In the genomic region with DNA sequence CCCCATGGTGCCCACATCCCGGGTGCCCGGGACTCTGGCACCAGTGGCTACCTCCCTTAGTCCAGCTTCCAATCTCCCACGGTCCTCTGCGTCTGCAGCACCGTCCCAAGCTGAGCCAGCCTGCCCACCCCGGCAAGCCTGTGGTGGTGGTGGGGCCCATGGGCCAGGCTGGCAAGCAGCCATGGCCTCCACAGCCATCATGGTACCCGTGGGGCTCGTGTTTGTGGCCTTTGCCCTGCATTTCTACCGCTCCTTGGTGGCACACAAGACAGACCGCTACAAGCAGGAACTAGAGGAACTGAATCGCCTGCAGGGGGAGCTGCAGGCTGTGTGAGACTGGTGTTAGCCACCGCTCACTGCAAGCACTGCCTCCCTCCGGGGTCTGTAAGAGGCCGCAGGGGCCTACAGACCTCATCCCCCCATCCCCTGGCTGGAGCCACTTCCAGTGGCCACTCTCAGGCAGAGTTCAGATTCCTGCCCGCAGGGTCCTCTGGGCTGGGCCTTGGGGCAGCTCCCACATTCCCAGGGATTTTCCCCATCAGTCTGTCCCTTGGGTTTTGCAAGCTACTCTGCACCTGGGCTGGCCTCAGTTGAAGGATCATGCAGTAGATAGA, we compare ENCODE assay signal across 8 cellular contexts. TPM values are rescaled to one million over a fixed set of nuclear protein-coding genes. Genes with fewer than 3 reads are reported as not detected.
DNase-seq lines count a peak whose midpoint lies in the region; ATAC-seq and TF ChIP-seq lines count a peak whose summit lies in the region.

No MANE protein-coding gene starts in this region.

- H3K9me3 ChIP-seq in HEK293 (ENCODE audit: control insufficient read depth, insufficient read depth, low read depth, low read length) = no peaks in the 10 kb centered on the region
- H3K9me3 ChIP-seq in effector memory CD4-positive, alpha-beta T cell (ENCODE audit: control insufficient read depth, low read length) = no peaks in the 10 kb centered on the region

- H3K4me3 Mint-ChIP-seq in activated CD4-positive, alpha-beta memory T cell treated with anti-CD3 and anti-CD28 coated beads, Interleukin-2, amount 10 ng/mL, durations not matched to agents 7 days and 5 days = no peak overlapping the region
- peak overlapping the region in 2 of 8 donors; percentile 41 to 67 for H3K4me3 Mint-ChIP-seq in naive B cell

- H3K27me3 Mint-ChIP-seq in activated CD4-positive, alpha-beta memory T cell treated with anti-CD3 and anti-CD28 coated beads, Interleukin-2, amount 10 ng/mL, durations not matched to agents 7 days and 5 days = no peaks in the 10 kb centered on the region
- no peaks in the 10 kb centered on the region for H3K27me3 Mint-ChIP-seq in naive B cell

- H3K4me1 Mint-ChIP-seq in activated CD4-positive, alpha-beta memory T cell treated with anti-CD3 and anti-CD28 coated beads, Interleukin-2, amount 10 ng/mL, durations not matched to agents 7 days and 5 days = peaks cover 48% of the 10 kb centered on the region
- H3K4me1 Mint-ChIP-seq in naive B cell = peaks cover 22 to 42% (median 28%) of the 10 kb centered on the region in 3 donors

- POLR2A ChIA-PET in HEK293 (lab: Yijun Ruan, JAX) = interaction anchor here (0.6 to 1.5 kb wide), 15 partner anchors 11 to 1105 kb away, joined by 3 to 7 read pairs (median 3); a partner anchor contains a TSS
- POLR2A ChIA-PET in activated CD4-positive, alpha-beta memory T cell treated with anti-CD3 and anti-CD28 coated beads, Interleukin-2, amount 10 ng/mL, durations not matched to agents 7 days and 5 days (lab: Charles Lee) = interaction anchor here (1.0 to 2.7 kb wide), 4 partner anchors 120 to 226 kb away, joined by 3 to 11 read pairs (median 6); a partner anchor contains a TSS

- CTCF ChIA-PET in HEK293 (lab: Yijun Ruan, JAX) = interaction anchor here (0.5 to 5.3 kb wide), 46 partner anchors 9 to 1312 kb away, joined by 3 to 74 read pairs (median 4); a partner anchor contains a TSS
- CTCF ChIA-PET in activated CD4-positive, alpha-beta memory T cell treated with anti-CD3 and anti-CD28 coated beads, Interleukin-2, amount 10 ng/mL, durations not matched to agents 7 days and 5 days (lab: Charles Lee) = interaction anchor here (0.8 to 4.3 kb wide), 17 partner anchors 8 to 916 kb away, joined by 3 to 40 read pairs (median 4); a partner anchor contains a TSS

- H3K27ac ChIP-seq in HEK293 (ENCODE audit: extremely low read depth, low read depth, low read length) = no peak overlapping the region
- H3K27ac ChIP-seq in effector memory CD4-positive, alpha-beta T cell (ENCODE audit: insufficient read depth, low read length, poor library complexity, severe bottlenecking) = no peak overlapping the region
- peak overlapping the region; percentile 0 for H3K27ac ChIP-seq in substantia nigra (ENCODE audit: low read depth, low read length, poor library complexity, severe bottlenecking)

- TF ChIP-seq CTCF in HEK293 (tag by site-specific recombination; IDR thresholded peaks at IDR 0.05) = peak; percentile 97

- peaks cover 0 to 2% of the 10 kb centered on the region in 2 experiments; a peak in 1 of 3 replicates for H3K36me3 ChIP-seq in HEK293 (ENCODE audit: control insufficient read depth in 2 of 2, insufficient read depth in 1 of 2, low read length in 2 of 2)
- H3K36me3 ChIP-seq in effector memory CD4-positive, alpha-beta T cell (ENCODE audit: control insufficient read depth, insufficient read depth, low read length) = no peaks in the 10 kb centered on the region

- H3K27ac Mint-ChIP-seq in activated CD4-positive, alpha-beta memory T cell treated with anti-CD3 and anti-CD28 coated beads, Interleukin-2, amount 10 ng/mL, durations not matched to agents 7 days and 5 days = no peak overlapping the region
- H3K27ac Mint-ChIP-seq in naive B cell = peak overlapping the region in 2 of 6 donors; percentile 57 to 90

- DNase-seq in C1 segment of cervical spinal cord (lab: John Stamatoyannopoulos, UW) (peak in 12 of 14 donors; percentile 7 to 63 (median 29)), NCI-H774 (lab: John Stamatoyannopoulos, UW) (peak; percentile 48), naive B cell (peak; percentile 35), substantia nigra (lab: John Stamatoyannopoulos, UW) (peak in 42 of 49 donors; percentile 12 to 79 (median 46))
- peak; percentile 75 for DNase-seq in activated CD4-positive, alpha-beta memory T cell treated with anti-CD3 and anti-CD28 coated beads, Interleukin-2, amount 10 ng/mL, durations not matched to agents 7 days and 5 days
- peak in 2 of 3 donors; percentile 33 to 41 for DNase-seq in effector memory CD4-positive, alpha-beta T cell

- peaks cover 15% of the 10 kb centered on the region for H3K36me3 Mint-ChIP-seq in activated CD4-positive, alpha-beta memory T cell treated with anti-CD3 and anti-CD28 coated beads, Interleukin-2, amount 10 ng/mL, durations not matched to agents 7 days and 5 days (ENCODE audit: low read depth)
- no peaks in the 10 kb centered on the region for H3K36me3 Mint-ChIP-seq in naive B cell

- H3K4me1 ChIP-seq in HEK293 (ENCODE audit: control insufficient read depth, insufficient read depth, low read length) = peaks cover 2% of the 10 kb centered on the region; the same call in 1 of the 2 replicates
- peaks cover 35% of the 10 kb centered on the region for H3K4me1 ChIP-seq in effector memory CD4-positive, alpha-beta T cell (ENCODE audit: control insufficient read depth, insufficient read depth, low read length, poor library complexity, severe bottlenecking)

- H3K4me3 ChIP-seq in HEK293 (ENCODE audit: low read depth, low read length) = no peak overlapping the region
- no peak overlapping the region for H3K4me3 ChIP-seq in effector memory CD4-positive, alpha-beta T cell (ENCODE audit: insufficient read depth, low read depth, low read length, poor library complexity, severe bottlenecking)

- no peaks in the 10 kb centered on the region for H3K27me3 ChIP-seq in effector memory CD4-positive, alpha-beta T cell (replicated peaks; ENCODE audit: control insufficient read depth, insufficient read depth, low read length, poor library complexity, severe bottlenecking)

- ATAC-seq in naive B cell (ENCODE audit: low read depth in 2 of 2) (no peak), HG02840 (IDR thresholded peaks at IDR 0.05; ENCODE audit: low FRiP score, unreplicated experiment) (no peak)

- H3K9me3 Mint-ChIP-seq in activated CD4-positive, alpha-beta memory T cell treated with anti-CD3 and anti-CD28 coated beads, Interleukin-2, amount 10 ng/mL, durations not matched to agents 7 days and 5 days = no peaks in the 10 kb centered on the region
- H3K9me3 Mint-ChIP-seq in naive B cell = no peaks in the 10 kb centered on the region

TF ChIP-seq in HEK293, 187 proteins besides CTCF, POLR2A, EP300 and RAD21 (continues in another document):
- TF ChIP-seq, protein P1, sequence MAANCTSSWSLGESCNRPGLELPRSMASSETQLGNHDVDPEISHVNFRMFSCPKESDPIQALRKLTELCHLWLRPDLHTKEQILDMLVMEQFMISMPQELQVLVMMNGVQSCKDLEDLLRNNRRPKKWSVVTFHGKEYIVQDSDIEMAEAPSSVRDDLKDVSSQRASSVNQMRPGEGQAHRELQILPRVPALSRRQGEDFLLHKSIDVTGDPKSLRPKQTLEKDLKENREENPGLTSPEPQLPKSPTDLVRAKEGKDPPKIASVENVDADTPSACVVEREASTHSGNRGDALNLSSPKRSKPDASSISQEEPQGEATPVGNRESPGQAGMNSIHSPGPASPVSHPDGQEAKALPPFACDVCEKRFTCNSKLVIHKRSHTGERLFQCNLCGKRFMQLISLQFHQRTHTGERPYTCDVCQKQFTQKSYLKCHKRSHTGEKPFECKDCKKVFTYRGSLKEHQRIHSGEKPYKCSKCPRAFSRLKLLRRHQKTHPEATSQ (tag by site-specific recombination; IDR thresholded peaks at IDR 0.05) = no peak
- TF ChIP-seq ZNF548 (tag by site-specific recombination; IDR thresholded peaks at IDR 0.05) = no peak
- TF ChIP-seq, protein P2, sequence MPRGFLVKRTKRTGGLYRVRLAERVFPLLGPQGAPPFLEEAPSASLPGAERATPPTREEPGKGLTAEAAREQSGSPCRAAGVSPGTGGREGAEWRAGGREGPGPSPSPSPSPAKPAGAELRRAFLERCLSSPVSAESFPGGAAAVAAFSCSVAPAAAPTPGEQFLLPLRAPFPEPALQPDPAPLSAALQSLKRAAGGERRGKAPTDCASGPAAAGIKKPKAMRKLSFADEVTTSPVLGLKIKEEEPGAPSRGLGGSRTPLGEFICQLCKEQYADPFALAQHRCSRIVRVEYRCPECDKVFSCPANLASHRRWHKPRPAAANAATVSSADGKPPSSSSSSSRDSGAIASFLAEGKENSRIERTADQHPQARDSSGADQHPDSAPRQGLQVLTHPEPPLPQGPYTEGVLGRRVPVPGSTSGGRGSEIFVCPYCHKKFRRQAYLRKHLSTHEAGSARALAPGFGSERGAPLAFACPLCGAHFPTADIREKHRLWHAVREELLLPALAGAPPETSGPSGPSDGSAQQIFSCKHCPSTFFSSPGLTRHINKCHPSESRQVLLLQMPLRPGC (tag by site-specific recombination; IDR thresholded peaks at IDR 0.05) = peak; percentile 48; the same call in 1 of the 2 replicates
- TF ChIP-seq IKZF3 (tag by site-specific recombination; IDR thresholded peaks at IDR 0.05) = peak; percentile 66
- peak; percentile 78; the same call in 1 of the 2 replicates for TF ChIP-seq ZNF610 (tag by site-specific recombination; IDR thresholded peaks at IDR 0.05; ENCODE audit: borderline replicate concordance)

RNA-seq across cellular contexts. Expression of a gene that starts 3.9 kb away (rescaled TPM):
- 10 to 100 TPM; 18.8 to 20.3 TPM for total RNA-seq in activated CD4-positive, alpha-beta memory T cell treated with anti-CD3 and anti-CD28 coated beads, Interleukin-2, amount 10 ng/mL, durations not matched to agents 7 days and 5 days
- polyA plus RNA-seq in naive B cell (ENCODE audit: low read depth in 6 of 6) = 1 to 10 TPM in 2 of 6 donors, under 1 TPM in 3, not detected in 1; 0.69 to 2.8 (median 0.85) TPM

RNA-seq across cellular contexts. Expression of a gene that starts 4.8 kb away (rescaled TPM):
- total RNA-seq in activated CD4-positive, alpha-beta memory T cell treated with anti-CD3 and anti-CD28 coated beads, Interleukin-2, amount 10 ng/mL, durations not matched to agents 7 days and 5 days = 10 to 100 TPM; 30.3 to 33.6 TPM
- 10 to 100 TPM; 65.8 to 83.4 (median 78.3) TPM for polyA plus RNA-seq in naive B cell (ENCODE audit: low read depth in 6 of 6)

RNA-seq across cellular contexts. Expression of a gene that starts 30.2 kb away (rescaled TPM):
- total RNA-seq in activated CD4-positive, alpha-beta memory T cell treated with anti-CD3 and anti-CD28 coated beads, Interleukin-2, amount 10 ng/mL, durations not matched to agents 7 days and 5 days = 10 to 100 TPM; 25.8 to 27.2 TPM
- polyA plus RNA-seq in naive B cell (ENCODE audit: low read depth in 6 of 6) = under 1 TPM in 4 of 6 donors, not detected in 2; 0.21 to 0.48 (median 0.27) TPM

RNA-seq across cellular contexts. Expression of a gene that starts 31.4 kb away (rescaled TPM):
- 1 to 10 TPM; 7.1 to 7.5 TPM for total RNA-seq in activated CD4-positive, alpha-beta memory T cell treated with anti-CD3 and anti-CD28 coated beads, Interleukin-2, amount 10 ng/mL, durations not matched to agents 7 days and 5 days
- polyA plus RNA-seq in naive B cell (ENCODE audit: low read depth in 6 of 6) = not detected

RNA-seq across cellular contexts. Expression of a gene that starts 56.8 kb away (rescaled TPM):
- total RNA-seq in activated CD4-positive, alpha-beta memory T cell treated with anti-CD3 and anti-CD28 coated beads, Interleukin-2, amount 10 ng/mL, durations not matched to agents 7 days and 5 days = 1 to 10 TPM; 1.5 to 1.7 TPM
- not detected for polyA plus RNA-seq in naive B cell (ENCODE audit: low read depth in 6 of 6)
